ENCODE assay signal across 20 cellular contexts in the genomic region with DNA sequence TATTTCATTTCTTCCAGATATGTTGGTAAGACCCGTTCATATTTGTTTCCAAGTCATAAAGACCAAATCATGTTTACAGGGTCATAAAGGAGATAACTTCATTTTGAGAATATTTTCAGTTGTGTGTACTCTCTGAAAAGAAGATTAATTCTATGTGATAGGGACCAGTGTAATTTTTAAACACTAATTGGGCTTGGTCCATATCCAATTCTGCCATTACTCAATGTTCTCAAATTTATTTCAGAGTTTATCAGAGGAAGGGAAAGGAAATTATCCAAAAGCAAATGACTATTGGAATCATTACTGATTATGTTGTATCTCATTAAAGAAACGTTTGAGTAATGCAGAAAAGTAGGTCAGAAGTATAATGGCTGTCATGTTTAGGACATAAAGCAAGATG.
DNase-seq lines count a peak whose midpoint lies in the region; FAIRE-seq and TF ChIP-seq lines count a peak whose summit lies in the region.
"Had no signal": no experiment of that assay in that cellular context is flagged by ENCODE, and none has a peak within 500 bp of the region (broad histone marks: within the 10 kb centered on the region; RNA-seq: fewer than 3 reads in every experiment).

No MANE protein-coding gene starts in this region.

- no peak overlapping the region for H3K9ac ChIP-seq in SK-N-SH

- CTCF ChIA-PET in SK-N-SH (lab: Yijun Ruan, JAX): no interaction called here

- no peaks in the 10 kb centered on the region for H3K9me3 ChIP-seq in SK-N-SH
- H3K9me3 ChIP-seq: Caco-2, HAP-1 had no signal

- POLR2A ChIA-PET in SK-N-SH (lab: Yijun Ruan, JAX): no interaction called here

- H3K9me2 ChIP-seq in SK-N-SH: no peaks in the 10 kb centered on the region

- 7% methylated on average over 2 of the region's 2 CpGs for WGBS in SK-N-SH (ENCODE audit: low lambda C conversion rate)

- no peak overlapping the region for H3K27ac ChIP-seq in SK-N-SH (ENCODE audit: low read depth in 2 of 2, low read length in 1 of 2)

- H4K20me1 ChIP-seq in SK-N-SH (ENCODE audit: insufficient read depth): no peaks in the 10 kb centered on the region

- peak overlapping the region; percentile 73 to 87 (median 79) for H3K27ac Mint-ChIP-seq in nephron
- H3K27ac Mint-ChIP-seq: CD4-positive, CD25-positive, alpha-beta regulatory T cell; CD8-positive, alpha-beta T cell; HFFc6 had no signal

- TF ChIP-seq CTCF in D721Med (IDR thresholded peaks at IDR 0.05; ENCODE audit: insufficient read depth, missing control alignments) (no peak), SK-N-SH (IDR thresholded peaks at IDR 0.05) (no peak), nephron (IDR thresholded peaks at IDR 0.05; ENCODE audit: unreplicated experiment in 3 of 3) (no peak)

- H3K27me3 Mint-ChIP-seq in nephron (ENCODE audit: low read depth): peaks cover 3% of the 10 kb centered on the region

- H3K9me3 Mint-ChIP-seq in nephron: peaks cover 7% of the 10 kb centered on the region
- H3K9me3 Mint-ChIP-seq: CD8-positive, alpha-beta T cell; HFFc6 had no signal

- no peak overlapping the region for H3K4me2 ChIP-seq in SK-N-SH

- no peak for TF ChIP-seq RAD21 in SK-N-SH (IDR thresholded peaks at IDR 0.05; ENCODE audit: low read length)

- H2AFZ ChIP-seq in SK-N-SH (ENCODE audit: low read depth): 0 out of 2 replicates have a peak overlapping the region, but pooled peaks have one; percentile 12

- H3K4me3 Mint-ChIP-seq in nephron: no peak overlapping the region
- H3K4me3 Mint-ChIP-seq: CD4-positive, CD25-positive, alpha-beta regulatory T cell; CD8-positive, alpha-beta T cell; HFFc6 had no signal

- peaks cover 29% of the 10 kb centered on the region for H3K4me1 Mint-ChIP-seq in nephron

- no peaks in the 10 kb centered on the region for H3K79me2 ChIP-seq in SK-N-SH (ENCODE audit: insufficient read depth)

- FAIRE-seq in D721Med (lab: Jason Lieb, UNC): peak; percentile 58
- FAIRE-seq: GM12878, GM19239, H54 had no signal

- no peaks in the 10 kb centered on the region for H3F3A ChIP-seq in SK-N-SH (replicated peaks; ENCODE audit: insufficient read depth)

- no peak overlapping the region for H3K4me3 ChIP-seq in SK-N-SH (ENCODE audit: low read depth in 2 of 2, low read length in 1 of 2)
- H3K4me3 ChIP-seq: GM12878, HAP-1 had no signal

- H3K4me1 ChIP-seq in SK-N-SH (ENCODE audit: control insufficient read depth in 1 of 2, insufficient read depth in 2 of 2, low read depth in 1 of 2, low read length in 1 of 2): no peaks in the 10 kb centered on the region
- H3K4me1 ChIP-seq: Caco-2, HAP-1 had no signal

- no peak for TF ChIP-seq EP300 in SK-N-SH (IDR thresholded peaks at IDR 0.05; ENCODE audit: borderline replicate concordance in 1 of 2, low read depth in 1 of 2, low read length in 1 of 2)

- no peaks in the 10 kb centered on the region for H3K36me3 Mint-ChIP-seq in nephron (ENCODE audit: low read depth)
- H3K36me3 Mint-ChIP-seq: CD8-positive, alpha-beta T cell had no signal

- H3K36me3 ChIP-seq in SK-N-SH (replicated peaks in 1 of 2; ENCODE audit: control insufficient read depth in 1 of 2, insufficient read depth in 2 of 2, low read length in 1 of 2): no peaks in the 10 kb centered on the region
- H3K36me3 ChIP-seq: HAP-1 had no signal

- DNase-seq in D721Med (ENCODE audit: insufficient read length, low spot score) (no peak), SK-N-SH (no peak), dedifferentiated amniotic fluid mesenchymal stem cell (ENCODE audit: extremely low spot score) (no peak), CD1c-positive myeloid dendritic cell (ENCODE audit: extremely low spot score) (no peak), NCI-H2107 (lab: John Stamatoyannopoulos, UW) (no peak)
- DNase-seq: C1 segment of cervical spinal cord; Caco-2; CD4-positive, CD25-positive, alpha-beta regulatory T cell; CD8-positive, alpha-beta T cell; DMS 273 treated with DMSO at 0.1 percent for 48 hours; DMS79; EL; GDM1; GOT3; HFFc6 had no signal

- no peaks in the 10 kb centered on the region for H3K27me3 ChIP-seq in SK-N-SH (ENCODE audit: insufficient read depth)

TF ChIP-seq in SK-N-SH, 30 proteins besides CTCF, POLR2A, EP300 and RAD21:
- no peak for TF ChIP-seq JUND (IDR thresholded peaks at IDR 0.05)
- TF ChIP-seq POLR2AphosphoS5 (IDR thresholded peaks at IDR 0.05; ENCODE audit: low read depth, low read length): no peak
- no peak for TF ChIP-seq RXRA (IDR thresholded peaks at IDR 0.05; ENCODE audit: borderline replicate concordance, low read depth)
- TF ChIP-seq GABPA (IDR thresholded peaks at IDR 0.05; ENCODE audit: low read depth): no peak
- TF ChIP-seq EZH2phosphoT487 (IDR thresholded peaks at IDR 0.05; ENCODE audit: borderline replicate concordance, low read depth): no peak
- TF ChIP-seq, protein P1, sequence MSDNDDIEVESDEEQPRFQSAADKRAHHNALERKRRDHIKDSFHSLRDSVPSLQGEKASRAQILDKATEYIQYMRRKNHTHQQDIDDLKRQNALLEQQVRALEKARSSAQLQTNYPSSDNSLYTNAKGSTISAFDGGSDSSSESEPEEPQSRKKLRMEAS (IDR thresholded peaks at IDR 0.05; ENCODE audit: low read depth): no peak
- no peak for TF ChIP-seq FOXJ3 (CRISPR knock-in tag; IDR thresholded peaks at IDR 0.05)
- TF ChIP-seq FOXM1 (IDR thresholded peaks at IDR 0.05; ENCODE audit: low read depth): no peak
- no peak for TF ChIP-seq YY1 (IDR thresholded peaks at IDR 0.05; ENCODE audit: low read depth)
- TF ChIP-seq, protein P2, sequence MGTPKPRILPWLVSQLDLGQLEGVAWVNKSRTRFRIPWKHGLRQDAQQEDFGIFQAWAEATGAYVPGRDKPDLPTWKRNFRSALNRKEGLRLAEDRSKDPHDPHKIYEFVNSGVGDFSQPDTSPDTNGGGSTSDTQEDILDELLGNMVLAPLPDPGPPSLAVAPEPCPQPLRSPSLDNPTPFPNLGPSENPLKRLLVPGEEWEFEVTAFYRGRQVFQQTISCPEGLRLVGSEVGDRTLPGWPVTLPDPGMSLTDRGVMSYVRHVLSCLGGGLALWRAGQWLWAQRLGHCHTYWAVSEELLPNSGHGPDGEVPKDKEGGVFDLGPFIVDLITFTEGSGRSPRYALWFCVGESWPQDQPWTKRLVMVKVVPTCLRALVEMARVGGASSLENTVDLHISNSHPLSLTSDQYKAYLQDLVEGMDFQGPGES (IDR thresholded peaks at IDR 0.05; ENCODE audit: low read depth, low read length): no peak
- TF ChIP-seq, protein P3, sequence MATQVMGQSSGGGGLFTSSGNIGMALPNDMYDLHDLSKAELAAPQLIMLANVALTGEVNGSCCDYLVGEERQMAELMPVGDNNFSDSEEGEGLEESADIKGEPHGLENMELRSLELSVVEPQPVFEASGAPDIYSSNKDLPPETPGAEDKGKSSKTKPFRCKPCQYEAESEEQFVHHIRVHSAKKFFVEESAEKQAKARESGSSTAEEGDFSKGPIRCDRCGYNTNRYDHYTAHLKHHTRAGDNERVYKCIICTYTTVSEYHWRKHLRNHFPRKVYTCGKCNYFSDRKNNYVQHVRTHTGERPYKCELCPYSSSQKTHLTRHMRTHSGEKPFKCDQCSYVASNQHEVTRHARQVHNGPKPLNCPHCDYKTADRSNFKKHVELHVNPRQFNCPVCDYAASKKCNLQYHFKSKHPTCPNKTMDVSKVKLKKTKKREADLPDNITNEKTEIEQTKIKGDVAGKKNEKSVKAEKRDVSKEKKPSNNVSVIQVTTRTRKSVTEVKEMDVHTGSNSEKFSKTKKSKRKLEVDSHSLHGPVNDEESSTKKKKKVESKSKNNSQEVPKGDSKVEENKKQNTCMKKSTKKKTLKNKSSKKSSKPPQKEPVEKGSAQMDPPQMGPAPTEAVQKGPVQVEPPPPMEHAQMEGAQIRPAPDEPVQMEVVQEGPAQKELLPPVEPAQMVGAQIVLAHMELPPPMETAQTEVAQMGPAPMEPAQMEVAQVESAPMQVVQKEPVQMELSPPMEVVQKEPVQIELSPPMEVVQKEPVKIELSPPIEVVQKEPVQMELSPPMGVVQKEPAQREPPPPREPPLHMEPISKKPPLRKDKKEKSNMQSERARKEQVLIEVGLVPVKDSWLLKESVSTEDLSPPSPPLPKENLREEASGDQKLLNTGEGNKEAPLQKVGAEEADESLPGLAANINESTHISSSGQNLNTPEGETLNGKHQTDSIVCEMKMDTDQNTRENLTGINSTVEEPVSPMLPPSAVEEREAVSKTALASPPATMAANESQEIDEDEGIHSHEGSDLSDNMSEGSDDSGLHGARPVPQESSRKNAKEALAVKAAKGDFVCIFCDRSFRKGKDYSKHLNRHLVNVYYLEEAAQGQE (IDR thresholded peaks at IDR 0.05; ENCODE audit: low read depth, low read length): no peak
- TF ChIP-seq NFIC (IDR thresholded peaks at IDR 0.05; ENCODE audit: borderline replicate concordance): no peak
- TF ChIP-seq, protein P4, sequence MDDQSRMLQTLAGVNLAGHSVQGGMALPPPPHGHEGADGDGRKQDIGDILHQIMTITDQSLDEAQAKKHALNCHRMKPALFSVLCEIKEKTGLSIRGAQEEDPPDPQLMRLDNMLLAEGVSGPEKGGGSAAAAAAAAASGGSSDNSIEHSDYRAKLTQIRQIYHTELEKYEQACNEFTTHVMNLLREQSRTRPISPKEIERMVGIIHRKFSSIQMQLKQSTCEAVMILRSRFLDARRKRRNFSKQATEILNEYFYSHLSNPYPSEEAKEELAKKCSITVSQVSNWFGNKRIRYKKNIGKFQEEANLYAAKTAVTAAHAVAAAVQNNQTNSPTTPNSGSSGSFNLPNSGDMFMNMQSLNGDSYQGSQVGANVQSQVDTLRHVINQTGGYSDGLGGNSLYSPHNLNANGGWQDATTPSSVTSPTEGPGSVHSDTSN (IDR thresholded peaks at IDR 0.05): no peak
- no peak for TF ChIP-seq GATA2 (CRISPR knock-in tag; IDR thresholded peaks at IDR 0.05)
- no peak for TF ChIP-seq TEAD4 (IDR thresholded peaks at IDR 0.05; ENCODE audit: borderline replicate concordance, insufficient read depth)
- no peak for TF ChIP-seq MXI1 (IDR thresholded peaks at IDR 0.05; ENCODE audit: low read depth, low read length)
- TF ChIP-seq RCOR1 (IDR thresholded peaks at IDR 0.05; ENCODE audit: low read length): no peak
- TF ChIP-seq ELF1 (IDR thresholded peaks at IDR 0.05): no peak
